Comparison of ENCODE assay signal across 8 cellular contexts in genomic region chr20:34312544-34313217, GRCh38. TPM values are rescaled to one million over a fixed set of nuclear protein-coding genes. Genes with fewer than 3 reads are reported as not detected.
A peak's percentile ranks its signal among the peaks of the same experiment; 100 is the strongest.
DNase-seq lines count a peak whose midpoint lies in the region; ATAC-seq and TF ChIP-seq lines count a peak whose summit lies in the region.

No MANE protein-coding gene starts in this region.

- H3K79me2 ChIP-seq in PC-9 (ENCODE audit: low read depth) = 0 out of 2 replicates have a peak, but pooled peaks cover 5% of the 10 kb centered on the region

- H3F3A ChIP-seq in PC-9 (ENCODE audit: insufficient read depth, low read depth) = peaks cover 37% of the 10 kb centered on the region

- H3K27me3 Mint-ChIP-seq in naive B cell = peaks cover 14 to 30% (median 24%) of the 10 kb centered on the region in 3 donors

- DNase-seq in CMK (ENCODE audit: low read depth) (peak; percentile 81), KG1 (lab: John Stamatoyannopoulos, UW) (peak; percentile 70), PC-9 (peak; percentile 75 to 92), esophagus squamous epithelium (lab: John Stamatoyannopoulos, UW) (peak; percentile 23), naive B cell (peak; percentile 80)
- peak; percentile 88 for DNase-seq in activated T-cell treated with anti-CD3 and anti-CD28 coated beads, Interleukin-2, amount 50 U/mL, for 1 hour
- DNase-seq in stimulated activated CD8-positive, alpha-beta memory T cell treated with anti-CD3 and anti-CD28 coated beads, Interleukin-7, amount 100 ng/mL, for 48 hours (ENCODE audit: extremely low read depth in 1 of 2, low read depth in 1 of 2) = peak; percentile 69 to 77

- H3K4me2 ChIP-seq in PC-9 = peak overlapping the region; percentile 60

- H2AFZ ChIP-seq in PC-9 = no peak overlapping the region

- H3K36me3 Mint-ChIP-seq in naive B cell = no peaks in the 10 kb centered on the region

- H4K20me1 ChIP-seq in PC-9 (ENCODE audit: insufficient read depth) = no peaks in the 10 kb centered on the region

- POLR2A ChIA-PET in PC-9 (lab: Charles Lee; ENCODE audit: unreplicated experiment) = interaction anchor here (0.6 to 0.7 kb wide), 4 partner anchors 49 to 404 kb away, joined by 4 to 7 read pairs (median 4); no protein-coding TSS in a partner anchor

- peak; percentile 79 for ATAC-seq in GM21515 (IDR thresholded peaks at IDR 0.05; ENCODE audit: unreplicated experiment)
- peak; percentile 98 for ATAC-seq in naive B cell (ENCODE audit: low read depth in 2 of 2)

- H3K4me3 Mint-ChIP-seq in naive B cell = peak overlapping the region in 5 of 8 donors; percentile 9 to 73 (median 40)

- no peaks in the 10 kb centered on the region for H3K9me2 ChIP-seq in PC-9 (ENCODE audit: insufficient read depth)

- peak overlapping the region; percentile 98; the same call in 1 of the 2 replicates for H3K27ac ChIP-seq in PC-9
- no peak overlapping the region for H3K27ac ChIP-seq in esophagus squamous epithelium

- CTCF ChIA-PET in PC-9 (lab: Charles Lee) = interaction anchor here (0.6 to 2.7 kb wide), 25 partner anchors 23 to 457 kb away, joined by 3 to 24 read pairs (median 4); partner anchors contain the start of gene ITCH

- H3K4me3 ChIP-seq in PC-9 = no peak overlapping the region
- peak overlapping the region in 3 of 4 donors; percentile 15 to 54 (median 15) for H3K4me3 ChIP-seq in esophagus squamous epithelium

- no TSS peak for BruUV-seq in PC-9 (replicated peaks; lab: Mats Ljungman, UMichigan)

- H3K9me3 ChIP-seq in PC-9 (ENCODE audit: insufficient read depth, low read depth) (no peaks in the 10 kb centered on the region), esophagus squamous epithelium (no peaks in the 10 kb centered on the region)

- intact Hi-C loops in PC-9 (cut with micrococcal nuclease; ENCODE audit: unreplicated experiment) (loop anchor here (1.0 to 5.0 kb wide), 4 partner anchors 110 to 392 kb away; partner anchors contain the start of gene TP53INP2), esophagus squamous epithelium (cut with DNase I) (loop anchor here (10.0 kb wide), 1 partner anchor 172 kb away; no protein-coding TSS in a partner anchor)

- no peaks in the 10 kb centered on the region for H3K9me3 Mint-ChIP-seq in naive B cell

- 10 to 18% methylated on average over 6 to 10 of the region's 14 CpGs for WGBS in esophagus squamous epithelium, 2 donors

- TF ChIP-seq POLR2A in esophagus squamous epithelium (IDR thresholded peaks at IDR 0.05) = no peak

- TF ChIP-seq CTCF in PC-9 (conservative IDR thresholded peaks at IDR 0.05) = peak; percentile 98
- TF ChIP-seq CTCF in esophagus squamous epithelium (IDR thresholded peaks at IDR 0.05) = peak; percentile 97 to 100 (median 99)

- H3K4me1 ChIP-seq in PC-9 (replicated peaks; ENCODE audit: insufficient read depth) (peaks cover 50% of the 10 kb centered on the region), esophagus squamous epithelium (peaks cover 16 to 40% (median 18%) of the 10 kb centered on the region in 3 donors)

- peaks cover 5 to 15% (median 7%) of the 10 kb centered on the region in 3 donors for H3K4me1 Mint-ChIP-seq in naive B cell

- H3K36me3 ChIP-seq in PC-9 (ENCODE audit: low read depth) (no peaks in the 10 kb centered on the region), esophagus squamous epithelium (no peaks in the 10 kb centered on the region)

- H3K27me3 ChIP-seq in PC-9 (ENCODE audit: insufficient read depth, low read depth) = no peaks in the 10 kb centered on the region
- H3K27me3 ChIP-seq in esophagus squamous epithelium = peaks cover 0 to 14% (median 0%) of the 10 kb centered on the region in 4 donors

- peak overlapping the region in 1 of 6 donors; percentile 51 for H3K27ac Mint-ChIP-seq in naive B cell

RNA-seq across cellular contexts. Expression of gene AHCY, which starts 9.5 kb away (rescaled TPM):
- total RNA-seq in PC-9 (2021) (247 and 273 TPM in 2 replicates), esophagus squamous epithelium (100 to 1,000 TPM in 3 of 4 donors, 10 to 100 TPM in 1; 99.0 to 146 (median 137) TPM)
- polyA plus RNA-seq in naive B cell (ENCODE audit: low read depth in 6 of 6) = 10 to 100 TPM; 32.1 to 46.8 (median 34.5) TPM

RNA-seq across cellular contexts. Expression of gene ITCH, which starts 50.4 kb away (rescaled TPM):
- total RNA-seq in PC-9 (2021) (91.6 and 144 TPM in 2 replicates), esophagus squamous epithelium (10 to 100 TPM; 45.9 to 67.9 (median 54.5) TPM)
- 10 to 100 TPM in 5 of 6 donors, 1 to 10 TPM in 1; 8.1 to 36.0 (median 25.3) TPM for polyA plus RNA-seq in naive B cell (ENCODE audit: low read depth in 6 of 6)

Comparison
In these comparisons a context has a peak if more than half of its experiments do, and no peak if none do; other contexts are left out.
1. DNase-seq: peak in every context shown above with its lines; median percentile 88 in activated T-cell treated with anti-CD3 and anti-CD28 coated beads, Interleukin-2, amount 50 U/mL, for 1 hour; 84 in PC-9; 81 in CMK; 80 in naive B cell; 73 in stimulated activated CD8-positive, alpha-beta memory T cell treated with anti-CD3 and anti-CD28 coated beads, Interleukin-7, amount 100 ng/mL, for 48 hours; 70 in KG1; 23 in esophagus squamous epithelium.